ENCODE assay signal across 8 cellular contexts in the genomic region with DNA sequence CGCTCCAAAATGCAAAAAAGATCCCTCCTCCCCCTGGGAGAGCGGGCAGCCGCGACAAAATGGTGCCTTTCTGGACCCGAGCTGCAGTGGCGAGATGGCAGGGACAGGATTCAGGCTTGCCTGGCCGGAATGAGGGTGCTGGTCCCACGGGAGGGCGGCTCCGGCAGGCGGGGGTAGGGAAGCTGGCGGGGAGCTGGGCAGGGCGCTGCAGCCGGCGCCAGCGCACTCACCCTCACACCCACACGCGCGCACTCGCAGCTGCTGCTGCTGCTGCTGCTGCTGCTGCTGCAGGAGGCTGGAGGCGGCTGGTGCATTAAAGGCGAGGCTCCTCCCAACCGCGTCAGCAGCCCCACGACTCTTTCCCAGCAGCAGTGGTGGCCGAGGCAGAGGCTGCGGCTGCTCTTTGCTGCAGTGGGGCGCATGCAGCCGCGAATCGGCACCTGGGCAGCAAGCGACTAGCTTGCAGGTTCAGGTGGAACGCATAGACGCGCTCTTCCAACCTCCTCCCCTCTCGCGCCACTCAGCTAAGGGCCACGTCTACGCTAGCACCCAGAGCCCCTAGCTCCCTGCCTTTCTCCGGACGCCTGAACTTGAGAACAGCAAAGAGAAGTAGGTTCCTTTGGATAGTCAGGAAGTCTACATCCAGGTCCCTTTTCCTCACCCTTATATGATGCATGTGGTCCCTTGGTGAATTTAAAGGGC. TPM values are rescaled to one million over a fixed set of nuclear protein-coding genes. Genes with fewer than 3 reads are reported as not detected.
DNase-seq lines count a peak whose midpoint lies in the region; ATAC-seq and TF ChIP-seq lines count a peak whose summit lies in the region.

A gene (minus strand): TSS at position 287 of the 702 bp plus-strand sequence.

- H3K27me3 ChIP-seq in foreskin keratinocyte (peaks cover 63% of the 10 kb centered on the region), tibial artery (no peaks in the 10 kb centered on the region)

- H3K27me3 Mint-ChIP-seq in nephron (ENCODE audit: low read depth), result peaks cover 71% of the 10 kb centered on the region

- H3K4me3 ChIP-seq in AG10803 (ENCODE audit: low read length), result peak within 1 kb of the TSS; percentile 46
- peak within 1 kb of the TSS; percentile 93 to 94 for H3K4me3 ChIP-seq in tibial artery

- peak within 1 kb of the TSS; percentile 88 to 92 (median 88) for H3K4me3 Mint-ChIP-seq in nephron

- H3K4me1 ChIP-seq in foreskin keratinocyte (peaks cover 7% of the 10 kb centered on the region), tibial artery (peaks cover 0 to 47% (median 14%) of the 10 kb centered on the region in 4 donors)

- no peaks in the 10 kb centered on the region for H3K36me3 Mint-ChIP-seq in nephron (ENCODE audit: low read depth)

- TF ChIP-seq CTCF in AG10803 (conservative IDR thresholded peaks at IDR 0.05; ENCODE audit: low read length) (no peak), foreskin keratinocyte (conservative IDR thresholded peaks at IDR 0.05) (no peak), nephron (IDR thresholded peaks at IDR 0.05; ENCODE audit: unreplicated experiment in 3 of 3) (no peak), tibial artery (IDR thresholded peaks at IDR 0.05) (no peak)

- no peaks in the 10 kb centered on the region for H3K9me3 Mint-ChIP-seq in nephron

- ATAC-seq in GM21515 (IDR thresholded peaks at IDR 0.05; ENCODE audit: unreplicated experiment) (peak; percentile 47), foreskin keratinocyte (peak; percentile 86)

- intact Hi-C loops in tibial artery (cut with DNase I; ENCODE audit: low total_unique reads), result loop anchor here (5.0 kb wide), 1 partner anchor 206 kb away; no protein-coding TSS in a partner anchor

- H3K36me3 ChIP-seq in tibial artery, result no peaks in the 10 kb centered on the region

- no peaks in the 10 kb centered on the region for H3K4me1 Mint-ChIP-seq in nephron

- H3K27ac ChIP-seq in foreskin keratinocyte (no peak within 1 kb of the TSS), tibial artery (peak within 1 kb of the TSS; percentile 74 to 83)

- no peak within 1 kb of the TSS for H3K27ac Mint-ChIP-seq in nephron

- peak; percentile 4 for DNase-seq in AG10803 (ENCODE audit: low read depth)
- peak; percentile 33 for DNase-seq in NCI-H510A treated with DMSO at 0.1 percent for 48 hours (lab: John Stamatoyannopoulos, UW)
- DNase-seq in activated effector memory CD4-positive, alpha-beta T cell treated with Interleukin-2 at 50 U/mL for 16 hours, result peak; percentile 47
- peak in 1 of 2 donors; percentile 40 for DNase-seq in foreskin keratinocyte
- DNase-seq in tibial artery, result peak; percentile 36 to 83
- DNase-seq in HUDEP-2 (lab: John Stamatoyannopoulos, UW; ENCODE audit: unreplicated experiment in 76 of 76), result no peak

- no peaks in the 10 kb centered on the region for H3K9me3 ChIP-seq in tibial artery

RNA-seq across cellular contexts. Expression of the gene that starts here (rescaled TPM):
- 0.14 TPM in 1 of 2 replicates, not detected in the other for total RNA-seq in foreskin keratinocyte
- 0.06 TPM in 1 of 2 replicates, not detected in the other for polyA plus RNA-seq in foreskin keratinocyte

Comparison
In these comparisons a context has a peak if more than half of its experiments do, and no peak if none do; other contexts are left out.
1. Peak in ATAC-seq in foreskin keratinocyte; RNA of the gene not detected or under 1 TPM.
2. DNase-seq: peak in AG10803 (single experiment), NCI-H510A treated with DMSO at 0.1 percent for 48 hours (single experiment), activated effector memory CD4-positive, alpha-beta T cell treated with Interleukin-2 at 50 U/mL for 16 hours (single experiment) and tibial artery (2 of 2); none in HUDEP-2 (0 of 76).